Comparison of ENCODE assay signal across 8 cellular contexts in the genomic region with DNA sequence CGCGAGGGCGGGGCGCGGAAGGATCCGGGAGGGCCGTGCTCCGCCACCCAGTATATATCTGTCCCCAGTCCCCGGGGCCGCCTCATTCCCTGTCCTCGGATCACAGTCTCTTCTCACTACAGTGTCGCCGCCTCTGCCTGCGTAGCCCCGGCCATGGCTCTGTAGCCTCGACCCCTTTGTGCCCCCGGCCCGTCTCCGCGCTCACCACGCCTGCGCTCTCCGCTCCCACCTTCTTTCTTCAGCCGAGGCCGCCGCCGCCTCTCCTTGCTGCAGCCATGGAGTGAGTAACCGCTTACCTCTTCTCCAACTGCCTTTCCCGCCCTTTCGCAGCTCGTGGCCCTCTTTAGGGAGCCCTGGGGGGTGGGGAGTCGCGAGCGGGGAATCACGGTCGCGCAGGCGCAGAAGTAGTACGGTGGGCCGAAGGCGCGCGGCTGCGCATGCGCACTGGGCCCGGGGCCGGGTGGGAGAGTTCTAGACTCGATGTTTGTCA. TPM values are rescaled to one million over a fixed set of nuclear protein-coding genes. Genes with fewer than 3 reads are reported as not detected.
DNase-seq lines count a peak whose midpoint lies in the region; ATAC-seq and TF ChIP-seq lines count a peak whose summit lies in the region.

A gene with protein sequence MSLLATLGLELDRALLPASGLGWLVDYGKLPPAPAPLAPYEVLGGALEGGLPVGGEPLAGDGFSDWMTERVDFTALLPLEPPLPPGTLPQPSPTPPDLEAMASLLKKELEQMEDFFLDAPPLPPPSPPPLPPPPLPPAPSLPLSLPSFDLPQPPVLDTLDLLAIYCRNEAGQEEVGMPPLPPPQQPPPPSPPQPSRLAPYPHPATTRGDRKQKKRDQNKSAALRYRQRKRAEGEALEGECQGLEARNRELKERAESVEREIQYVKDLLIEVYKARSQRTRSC (plus strand): TSS at position 85 of the 490 bp plus-strand sequence. CDS start 1,646 bp downstream, outside the sequence.
A gene with protein sequence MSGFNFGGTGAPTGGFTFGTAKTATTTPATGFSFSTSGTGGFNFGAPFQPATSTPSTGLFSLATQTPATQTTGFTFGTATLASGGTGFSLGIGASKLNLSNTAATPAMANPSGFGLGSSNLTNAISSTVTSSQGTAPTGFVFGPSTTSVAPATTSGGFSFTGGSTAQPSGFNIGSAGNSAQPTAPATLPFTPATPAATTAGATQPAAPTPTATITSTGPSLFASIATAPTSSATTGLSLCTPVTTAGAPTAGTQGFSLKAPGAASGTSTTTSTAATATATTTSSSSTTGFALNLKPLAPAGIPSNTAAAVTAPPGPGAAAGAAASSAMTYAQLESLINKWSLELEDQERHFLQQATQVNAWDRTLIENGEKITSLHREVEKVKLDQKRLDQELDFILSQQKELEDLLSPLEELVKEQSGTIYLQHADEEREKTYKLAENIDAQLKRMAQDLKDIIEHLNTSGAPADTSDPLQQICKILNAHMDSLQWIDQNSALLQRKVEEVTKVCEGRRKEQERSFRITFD (minus strand): TSS at position 384 of the 490 bp plus-strand sequence. CDS start 19,697 bp downstream, outside the sequence.

- H3K27me3 Mint-ChIP-seq in activated CD8-positive, alpha-beta memory T cell treated with anti-CD3 and anti-CD28 coated beads, Interleukin-2, amount 10 ng/mL, durations not matched to agents 7 days and 5 days: no peaks in the 10 kb centered on the region

- H3K36me3 ChIP-seq in endocrine pancreas (ENCODE audit: control insufficient read depth, insufficient read depth, low read length) (no peaks in the 10 kb centered on the region), mesodermal cell (ENCODE audit: control insufficient read depth, insufficient read depth, low read length) (peaks cover 45% of the 10 kb centered on the region)

- H3K9me3 ChIP-seq in endocrine pancreas (ENCODE audit: control insufficient read depth, low read length) (no peaks in the 10 kb centered on the region), mesodermal cell (ENCODE audit: control insufficient read depth, low read length) (no peaks in the 10 kb centered on the region)

- CTCF ChIA-PET in activated CD8-positive, alpha-beta memory T cell treated with anti-CD3 and anti-CD28 coated beads, Interleukin-2, amount 10 ng/mL, durations not matched to agents 7 days and 5 days (lab: Charles Lee): interaction anchor here (1.0 to 2.5 kb wide), 5 partner anchors 9 to 253 kb away, joined by 4 to 9 read pairs (median 5); no protein-coding TSS in a partner anchor

- H3K27me3 ChIP-seq in endocrine pancreas (ENCODE audit: control insufficient read depth, insufficient read depth, low read length): no peaks in the 10 kb centered on the region

- DNase-seq in COLO668 (lab: John Stamatoyannopoulos, UW; ENCODE audit: unreplicated experiment): peak; percentile 94
- DNase-seq in GM20000 (ENCODE audit: low spot score): peak; percentile 95
- DNase-seq in HT-29 (ENCODE audit: low spot score): peak; percentile 99
- DNase-seq in NOMO-1 (lab: John Stamatoyannopoulos, UW; ENCODE audit: unreplicated experiment in 2 of 2): peak; percentile 85 to 94
- DNase-seq in activated CD8-positive, alpha-beta memory T cell treated with anti-CD3 and anti-CD28 coated beads, Interleukin-2, amount 10 ng/mL, durations not matched to agents 7 days and 5 days: peak; percentile 93
- DNase-seq in stimulated activated CD8-positive, alpha-beta memory T cell treated with anti-CD3 and anti-CD28 coated beads, Interleukin-15, amount 100 ng/mL, for 4 hours (ENCODE audit: low read depth in 2 of 2): peak; percentile 79

- H3K9me3 Mint-ChIP-seq in activated CD8-positive, alpha-beta memory T cell treated with anti-CD3 and anti-CD28 coated beads, Interleukin-2, amount 10 ng/mL, durations not matched to agents 7 days and 5 days (ENCODE audit: low read depth): no peaks in the 10 kb centered on the region

- H3K4me3 ChIP-seq in endocrine pancreas (ENCODE audit: control insufficient read depth, insufficient read depth, low read length) (peak within 1 kb of the TSS; percentile 71), mesodermal cell (ENCODE audit: extremely low read depth, insufficient read depth, low read length, poor library complexity, severe bottlenecking) (peak within 1 kb of the TSS; percentile 93)

- H3K9ac ChIP-seq in endocrine pancreas (ENCODE audit: control insufficient read depth, insufficient read depth, low read length): peak within 1 kb of the TSS; percentile 79

- ATAC-seq in activated CD8-positive, alpha-beta memory T cell treated with anti-CD3 and anti-CD28 coated beads, Interleukin-2, amount 10 ng/mL, durations not matched to agents 7 days and 5 days: peak; percentile 61

- no peak for TF ChIP-seq CTCF in GM20000 (IDR thresholded peaks at IDR 0.05; ENCODE audit: extremely low read depth, missing control alignments)

- H3K36me3 Mint-ChIP-seq in activated CD8-positive, alpha-beta memory T cell treated with anti-CD3 and anti-CD28 coated beads, Interleukin-2, amount 10 ng/mL, durations not matched to agents 7 days and 5 days: peaks cover 40% of the 10 kb centered on the region

- H3K27ac Mint-ChIP-seq in activated CD8-positive, alpha-beta memory T cell treated with anti-CD3 and anti-CD28 coated beads, Interleukin-2, amount 10 ng/mL, durations not matched to agents 7 days and 5 days: peak within 1 kb of the TSS; percentile 93

- no peaks in the 10 kb centered on the region for H3K4me1 ChIP-seq in endocrine pancreas (ENCODE audit: control insufficient read depth, insufficient read depth, low read length)
- peaks cover 13% of the 10 kb centered on the region for H3K4me1 ChIP-seq in mesodermal cell (ENCODE audit: control insufficient read depth, insufficient read depth, low read length, poor library complexity, severe bottlenecking)

- H3K4me1 Mint-ChIP-seq in activated CD8-positive, alpha-beta memory T cell treated with anti-CD3 and anti-CD28 coated beads, Interleukin-2, amount 10 ng/mL, durations not matched to agents 7 days and 5 days: peaks cover 64% of the 10 kb centered on the region

- 0% methylated on average over 39 to 44 of the region's 48 CpGs for WGBS in mesodermal cell (ENCODE audit: insufficient coverage in 2 of 2), 2 experiments

- peak within 1 kb of the TSS; percentile 92 for H3K27ac ChIP-seq in mesodermal cell (ENCODE audit: low read depth, low read length, severe bottlenecking)

- peak within 1 kb of the TSS; percentile 98 for H3K4me3 Mint-ChIP-seq in activated CD8-positive, alpha-beta memory T cell treated with anti-CD3 and anti-CD28 coated beads, Interleukin-2, amount 10 ng/mL, durations not matched to agents 7 days and 5 days

RNA-seq across cellular contexts. Expression of the first gene that starts in this region (rescaled TPM):
- total RNA-seq in HT-29 (2014; rRNA removed; shearing (Covaris generic)): 32.2 and 32.8 TPM in 2 replicates
- total RNA-seq in activated CD8-positive, alpha-beta memory T cell treated with anti-CD3 and anti-CD28 coated beads, Interleukin-2, amount 10 ng/mL, durations not matched to agents 7 days and 5 days: 10 to 100 TPM in 1 of 2 experiments, 1 to 10 TPM in 1; 8.4 to 13.7 TPM
- polyA plus RNA-seq in mesodermal cell (2013, experiment 1 of 2): 9.3 TPM
- 10.3 TPM for polyA plus RNA-seq in mesodermal cell (2013, experiment 2 of 2)

RNA-seq across cellular contexts. Expression of the second gene that starts in this region (rescaled TPM):
- 133 TPM in 2 replicates for total RNA-seq in HT-29 (2014; rRNA removed; shearing (Covaris generic))
- total RNA-seq in activated CD8-positive, alpha-beta memory T cell treated with anti-CD3 and anti-CD28 coated beads, Interleukin-2, amount 10 ng/mL, durations not matched to agents 7 days and 5 days: 100 to 1,000 TPM; 128 to 192 TPM
- 59.1 TPM for polyA plus RNA-seq in mesodermal cell (2013, experiment 1 of 2)
- polyA plus RNA-seq in mesodermal cell (2013, experiment 2 of 2): 46.5 TPM

Comparison
In these comparisons a context has a peak if more than half of its experiments do, and no peak if none do; other contexts are left out.
1. Peak in every context shown above with its lines: DNase-seq, ATAC-seq, H3K4me3 ChIP-seq and H3K27ac ChIP-seq.